Comparison of ENCODE assay signal across 8 cellular contexts in genomic region chr2:108786354-108787208, GRCh38. TPM values are rescaled to one million over a fixed set of nuclear protein-coding genes. Genes with fewer than 3 reads are reported as not detected.
DNase-seq lines count a peak whose midpoint lies in the region; ATAC-seq and TF ChIP-seq lines count a peak whose summit lies in the region.

CCDC138 (plus strand) TSS chr2:108786771; CDS start chr2:108786823, 52 bp downstream.

- H3K27me3 ChIP-seq in HUES64 (ENCODE audit: insufficient read depth, low read length) (no peaks in the 10 kb centered on the region), mucosa of rectum (ENCODE audit: control insufficient read depth in 2 of 2, insufficient read depth in 2 of 2, low read length in 2 of 2) (no peaks in the 10 kb centered on the region)

- H3K4me3 ChIP-seq in HUES64 (ENCODE audit: low read length) (peak within 1 kb of the TSS; percentile 87), epithelial cell of proximal tubule (ENCODE audit: low read depth, low read length) (peak within 1 kb of the TSS; percentile 75), mucosa of rectum (ENCODE audit: low read length in 2 of 2) (peak within 1 kb of the TSS; percentile 83 to 91)

- under 1% methylated on average over 78 of the region's 78 CpGs for WGBS in HUES64

- peak within 1 kb of the TSS; percentile 93 for H3K27ac ChIP-seq in HUES64 (ENCODE audit: low read depth, low read length)
- peak within 1 kb of the TSS; percentile 82 to 88 for H3K27ac ChIP-seq in mucosa of rectum (ENCODE audit: low read depth in 2 of 2, low read length in 2 of 2)

- DNase-seq in DMS 273 treated with DMSO at 0.1 percent for 48 hours (lab: John Stamatoyannopoulos, UW) (peak; percentile 79), OCI-M1 (lab: John Stamatoyannopoulos, UW) (peak; percentile 95), activated T-cell treated with anti-CD3 and anti-CD28 coated beads for 1 hour (ENCODE audit: low read depth) (peak; percentile 90), epithelial cell of proximal tubule (ENCODE audit: low read depth) (peak; percentile 3)
- peak; percentile 77 to 78 for DNase-seq in stimulated activated CD8-positive, alpha-beta memory T cell treated with anti-CD3 and anti-CD28 coated beads, Interleukin-4, amount 100 ng/mL, for 4 hours (ENCODE audit: low read depth in 2 of 2, low spot score in 1 of 2)

- peak within 1 kb of the TSS; percentile 96 for H3K9ac ChIP-seq in HUES64 (ENCODE audit: low read depth, low read length)
- H3K9ac ChIP-seq in mucosa of rectum (ENCODE audit: low read depth in 1 of 2, low read length in 2 of 2): peak within 1 kb of the TSS; percentile 58 to 90

- H3K36me3 ChIP-seq in HUES64 (ENCODE audit: insufficient read depth, low read length) (peaks cover 67% of the 10 kb centered on the region), mucosa of rectum (ENCODE audit: control insufficient read depth in 2 of 2, insufficient read depth in 2 of 2, low read length in 2 of 2) (peaks cover 17 to 21% of the 10 kb centered on the region in 2 donors)

- ATAC-seq in GM21515 (IDR thresholded peaks at IDR 0.05; ENCODE audit: unreplicated experiment): peak; percentile 95

- TF ChIP-seq CTCF in epithelial cell of proximal tubule (conservative IDR thresholded peaks at IDR 0.05; ENCODE audit: low read depth, low read length): no peak

- H3K4me1 ChIP-seq in HUES64 (ENCODE audit: insufficient read depth, low read length) (peaks cover 9% of the 10 kb centered on the region; the same call in 1 of the 2 replicates), mucosa of rectum (ENCODE audit: control insufficient read depth in 2 of 2, insufficient read depth in 2 of 2, low read length in 2 of 2) (peaks cover 3% of the 10 kb centered on the region in 2 donors)

- H3K9me3 ChIP-seq in HUES64 (ENCODE audit: insufficient read depth, low read depth, low read length): no peaks in the 10 kb centered on the region
- no peaks in the 10 kb centered on the region for H3K9me3 ChIP-seq in mucosa of rectum (ENCODE audit: control insufficient read depth in 2 of 2, low read length in 2 of 2)

RNA-seq across cellular contexts. Expression of gene CCDC138, which starts in this region (rescaled TPM):
- 29.6 TPM for polyA plus RNA-seq in HUES64 (2013, experiment 1 of 2)
- polyA plus RNA-seq in HUES64 (2013, experiment 2 of 2): 32.1 TPM
- 9.7 and 14.6 TPM in 2 replicates for total RNA-seq in epithelial cell of proximal tubule

Comparison
In these comparisons a context has a peak if more than half of its experiments do, and no peak if none do; other contexts are left out.
1. Peak in every context shown above with its lines: DNase-seq, ATAC-seq, H3K4me3 ChIP-seq and H3K27ac ChIP-seq.
2. DNase-seq: peak in every context shown above with its lines; median percentile 95 in OCI-M1; 90 in activated T-cell treated with anti-CD3 and anti-CD28 coated beads for 1 hour; 79 in DMS 273 treated with DMSO at 0.1 percent for 48 hours; 78 in stimulated activated CD8-positive, alpha-beta memory T cell treated with anti-CD3 and anti-CD28 coated beads, Interleukin-4, amount 100 ng/mL, for 4 hours; 3 in epithelial cell of proximal tubule.